11 cellular contexts compared by ENCODE assay signal in the genomic region with DNA sequence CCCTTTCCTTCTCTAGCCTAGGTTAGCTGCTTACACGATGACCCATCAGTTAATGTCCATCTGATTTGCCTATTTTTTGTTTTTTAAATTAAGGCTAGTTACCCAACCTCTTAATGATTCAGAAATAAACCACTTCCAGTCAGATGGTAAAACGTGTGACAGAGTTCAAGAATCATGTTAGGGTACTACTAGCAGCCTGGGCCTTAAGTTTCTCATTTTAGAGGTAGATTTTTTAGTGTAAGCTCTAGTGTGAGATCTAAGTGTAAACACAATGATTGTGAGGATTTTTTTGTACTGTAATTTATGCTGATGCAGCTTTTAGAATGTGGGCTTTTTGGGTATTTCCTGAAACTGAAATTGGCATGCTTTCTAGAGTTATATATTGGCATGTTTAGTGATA.
DNase-seq lines count a peak whose midpoint lies in the region; ATAC-seq lines count a peak whose summit lies in the region.
"Had no signal": no experiment of that assay in that cellular context is flagged by ENCODE, and none has a peak within 500 bp of the region (broad histone marks: within the 10 kb centered on the region; RNA-seq: fewer than 3 reads in every experiment).

No MANE protein-coding gene starts in this region.

- H3K4me3 ChIP-seq in skeletal muscle satellite cell (ENCODE audit: low read length): no peak overlapping the region

- DNase-seq in M059J (ENCODE audit: low read depth) (peak; percentile 36), fibroblast of gingiva (ENCODE audit: low read depth) (peak; percentile 42), kidney glomerular epithelial cell (lab: John Stamatoyannopoulos, UW) (no peak), NCI-H2171 (lab: John Stamatoyannopoulos, UW) (no peak), nucleus accumbens (lab: John Stamatoyannopoulos, UW) (no peak)
- DNase-seq: activated T-cell treated with anti-CD3 and anti-CD28 coated beads, Interleukin-2, amount 50 U/mL, for 48 hours; NCI-H446 treated with DMSO at 0.1 percent for 48 hours had no signal

- no peaks in the 10 kb centered on the region for H3K36me3 ChIP-seq in skeletal muscle satellite cell (ENCODE audit: insufficient read depth, low read length)
- H3K36me3 ChIP-seq: neutrophil had no signal

- ATAC-seq in GM18520 (IDR thresholded peaks at IDR 0.05; ENCODE audit: unreplicated experiment) (peak; percentile 51), HG03457 (IDR thresholded peaks at IDR 0.05; ENCODE audit: unreplicated experiment) (no peak)

- peaks cover 26% of the 10 kb centered on the region for H3K4me1 ChIP-seq in skeletal muscle satellite cell (ENCODE audit: control insufficient read depth, insufficient read depth, low read length)

- peak overlapping the region; percentile 23 for H3K4me2 ChIP-seq in skeletal muscle satellite cell (ENCODE audit: low read length)

- H3K9me3 ChIP-seq in skeletal muscle satellite cell (replicated peaks; ENCODE audit: low read length): no peaks in the 10 kb centered on the region
- H3K9me3 ChIP-seq: neutrophil had no signal

- no peak overlapping the region for H3K9ac ChIP-seq in skeletal muscle satellite cell (ENCODE audit: low read depth, low read length)

- no peaks in the 10 kb centered on the region for H3K27me3 ChIP-seq in skeletal muscle satellite cell (ENCODE audit: control insufficient read depth, insufficient read depth, low read length)
- H3K27me3 ChIP-seq: neutrophil had no signal

Comparison
In these comparisons a context has a peak if more than half of its experiments do, and no peak if none do; other contexts are left out.
1. DNase-seq: peak in M059J (single experiment) and fibroblast of gingiva (single experiment); none in kidney glomerular epithelial cell (single experiment), NCI-H2171 (single experiment) and nucleus accumbens (0 of 56).